ENCODE assay signal across 16 cellular contexts in genomic region chr3:171711461-171711860, GRCh38.
DNase-seq lines count a peak whose midpoint lies in the region; ATAC-seq, FAIRE-seq and TF ChIP-seq lines count a peak whose summit lies in the region.
"Had no signal": no experiment of that assay in that cellular context is flagged by ENCODE, and none has a peak within 500 bp of the region (broad histone marks: within the 10 kb centered on the region; RNA-seq: fewer than 3 reads in every experiment).

No MANE protein-coding gene starts in this region.

- ATAC-seq in CD8-positive, alpha-beta T cell, result no peak
- ATAC-seq: K562 had no signal

- H3K27ac ChIP-seq in smooth muscle cell (ENCODE audit: low read depth), result peak overlapping the region; percentile 24
- H3K27ac ChIP-seq in CD8-positive, alpha-beta T cell (ENCODE audit: low read depth, low read length), result no peak overlapping the region
- H3K27ac ChIP-seq: BLaER1, PC-9 had no signal

- CTCF ChIA-PET in CD8-positive, alpha-beta T cell (lab: Charles Lee), result no interaction called here

- no peak overlapping the region for H3K27ac Mint-ChIP-seq in CD8-positive, alpha-beta T cell

- H3K4me3 ChIP-seq in fibroblast of pulmonary artery (replicated peaks; ENCODE audit: low read depth, low read length), result no peak overlapping the region
- H3K4me3 ChIP-seq in smooth muscle cell, result no peak overlapping the region
- no peak overlapping the region for H3K4me3 ChIP-seq in CD8-positive, alpha-beta T cell (ENCODE audit: low read depth, low read length)
- H3K4me3 ChIP-seq: BLaER1, K562, PC-9 had no signal

- no peak overlapping the region for H3K9ac ChIP-seq in smooth muscle cell (ENCODE audit: low read depth)
- H3K9ac ChIP-seq: BLaER1 had no signal

- no peaks in the 10 kb centered on the region for H3K9me3 ChIP-seq in smooth muscle cell (replicated peaks; ENCODE audit: low read depth)
- H3K9me3 ChIP-seq in CD8-positive, alpha-beta T cell (ENCODE audit: low read length), result no peaks in the 10 kb centered on the region

- no peak overlapping the region for H3K4me3 Mint-ChIP-seq in CD8-positive, alpha-beta T cell

- H3K27me3 ChIP-seq in smooth muscle cell (ENCODE audit: low read depth), result no peaks in the 10 kb centered on the region
- no peaks in the 10 kb centered on the region for H3K27me3 ChIP-seq in CD8-positive, alpha-beta T cell (ENCODE audit: insufficient read depth, low read length)
- H3K27me3 ChIP-seq: BLaER1 had no signal

- H3K4me2 ChIP-seq in smooth muscle cell, result no peak overlapping the region
- H3K4me2 ChIP-seq: BLaER1, PC-9 had no signal

- 61% methylated on average over 1 of the region's 1 CpG for WGBS in smooth muscle cell (ENCODE audit: low lambda C conversion rate)

- H3K36me3 Mint-ChIP-seq in CD8-positive, alpha-beta T cell, result no peaks in the 10 kb centered on the region

- no peaks in the 10 kb centered on the region for H3K79me2 ChIP-seq in smooth muscle cell (ENCODE audit: low read depth)

- TF ChIP-seq CTCF in fibroblast of pulmonary artery (IDR thresholded peaks at IDR 0.05; ENCODE audit: low read length, missing control alignments) (no peak), smooth muscle cell (IDR thresholded peaks at IDR 0.05; ENCODE audit: borderline replicate concordance, insufficient read depth, poor library complexity, severe bottlenecking) (no peak)
- TF ChIP-seq CTCF in CD8-positive, alpha-beta T cell (IDR thresholded peaks at IDR 0.05), result no peak

- no peak for TF ChIP-seq POLR2A in erythroblast (IDR thresholded peaks at IDR 0.05; ENCODE audit: low read length)

- no peak overlapping the region for H2AFZ ChIP-seq in smooth muscle cell (ENCODE audit: low read depth)
- H2AFZ ChIP-seq: PC-9 had no signal

- H4K20me1 ChIP-seq in smooth muscle cell (ENCODE audit: low read depth), result no peaks in the 10 kb centered on the region
- H4K20me1 ChIP-seq: BLaER1 had no signal

- H3K9me3 Mint-ChIP-seq in CD8-positive, alpha-beta T cell, result no peaks in the 10 kb centered on the region

- no peaks in the 10 kb centered on the region for H3K27me3 Mint-ChIP-seq in CD8-positive, alpha-beta T cell (ENCODE audit: low read depth)

- intact Hi-C loops in CD8-positive, alpha-beta T cell (cut with DNase I, micrococcal nuclease), result no loop called here

- H3F3A ChIP-seq in smooth muscle cell (ENCODE audit: low read depth), result no peaks in the 10 kb centered on the region

- H3K4me1 ChIP-seq in smooth muscle cell (ENCODE audit: low read depth), result no peaks in the 10 kb centered on the region
- H3K4me1 ChIP-seq in CD8-positive, alpha-beta T cell (ENCODE audit: insufficient read depth, low read length), result no peaks in the 10 kb centered on the region
- H3K4me1 ChIP-seq: BLaER1 had no signal

- POLR2A ChIA-PET in CD8-positive, alpha-beta T cell (lab: Charles Lee), result no interaction called here

- no peaks in the 10 kb centered on the region for H3K4me1 Mint-ChIP-seq in CD8-positive, alpha-beta T cell (ENCODE audit: low read depth)

- H3K36me3 ChIP-seq in smooth muscle cell (ENCODE audit: low read depth), result peaks cover 11% of the 10 kb centered on the region
- no peaks in the 10 kb centered on the region for H3K36me3 ChIP-seq in CD8-positive, alpha-beta T cell (ENCODE audit: insufficient read depth, low read length)

- peak; percentile 46 for FAIRE-seq in RCC 7860 (lab: Jason Lieb, UNC)
- FAIRE-seq: K562 had no signal

- DNase-seq in EL (peak; percentile 31), RCC 7860 (ENCODE audit: low spot score) (peak; percentile 58), fibroblast of pulmonary artery (ENCODE audit: low read depth) (peak; percentile 34), smooth muscle cell (lab: John Stamatoyannopoulos, UW; ENCODE audit: unreplicated experiment) (no peak), erythroblast (lab: John Stamatoyannopoulos, UW) (no peak), NCI-H146 (lab: John Stamatoyannopoulos, UW) (no peak)
- DNase-seq in CD8-positive, alpha-beta T cell, result no peak
- DNase-seq: DMS153, NCI-H1092 treated with DMSO at 0.1 percent for 48 hours, NCI-H1694 treated with DMSO at 0.1 percent for 48 hours, NCI-H2171, NCI-H774, PC-9, Right ventricle myocardium superior had no signal

Comparison
In these comparisons a context has a peak if more than half of its experiments do, and no peak if none do; other contexts are left out.
1. DNase-seq: peak in EL (single experiment), RCC 7860 (single experiment) and fibroblast of pulmonary artery (single experiment); none in smooth muscle cell (single experiment), CD8-positive, alpha-beta T cell (0 of 7), erythroblast (0 of 2) and NCI-H146 (single experiment).